19 cellular contexts compared by ENCODE assay signal in genomic region chr16:12122202-12122601, GRCh38.
DNase-seq lines count a peak whose midpoint lies in the region; ATAC-seq, FAIRE-seq and TF ChIP-seq lines count a peak whose summit lies in the region.
"Had no signal": no experiment of that assay in that cellular context is flagged by ENCODE, and none has a peak within 500 bp of the region (broad histone marks: within the 10 kb centered on the region; RNA-seq: fewer than 3 reads in every experiment).

No MANE protein-coding gene starts in this region.

- no peak overlapping the region for H2BK5ac ChIP-seq in neuronal stem cell (ENCODE audit: low read length)

- no peak for FAIRE-seq in pancreas (lab: Jason Lieb, UNC)
- FAIRE-seq: G401.6, GM12891, GM19239, HepG2 had no signal

- H4K91ac ChIP-seq in neuronal stem cell (ENCODE audit: low read depth, low read length, poor library complexity), result no peak overlapping the region

- peak overlapping the region in 1 of 11 experiments; percentile 80; a peak in 1 of 22 replicates for H3K9ac ChIP-seq in BLaER1 treated with 17β-estradiol and CSF1 and Interleukin-3, amounts not matched to agents 10 nM and 100 nM
- peak overlapping the region; percentile 27 for H3K9ac ChIP-seq in neuronal stem cell (ENCODE audit: low read depth, low read length, poor library complexity)
- H3K9ac ChIP-seq: GM23248 had no signal

- H3K23ac ChIP-seq in neuronal stem cell (ENCODE audit: low read depth, low read length, poor library complexity), result no peak overlapping the region

- 96 to 99% methylated on average over 4 to 5 of the region's 8 CpGs for WGBS in esophagus squamous epithelium, 2 donors
- no CpG with 5 or more reads among the region's 8 CpGs for WGBS in neuronal stem cell (ENCODE audit: extremely low coverage in 2 of 2, insufficient read length in 2 of 2, insufficient replicate concordance in 1 of 2), 2 donors
- WGBS in adrenal gland, 4 donors, result 93 to 99% (median 98%) methylated on average over 8 of the region's 8 CpGs
- 94 to 97% methylated on average over 8 of the region's 8 CpGs for WGBS in pancreas, 2 donors

- H3K4me3 ChIP-seq in BLaER1 treated with 17β-estradiol and CSF1 and Interleukin-3, amounts not matched to agents 10 nM and 100 nM, result no peak overlapping the region
- H3K4me3 ChIP-seq in esophagus squamous epithelium (no peak overlapping the region), neuronal stem cell (ENCODE audit: low read length in 2 of 2) (no peak overlapping the region), adrenal gland (no peak overlapping the region), pancreas (no peak overlapping the region)
- H3K4me3 ChIP-seq: GM23248, HAP-1 had no signal

- H3K79me1 ChIP-seq in neuronal stem cell (ENCODE audit: low read depth, low read length), result no peaks in the 10 kb centered on the region

- ATAC-seq in pancreas, result no peak
- ATAC-seq: CD8-positive, alpha-beta T cell had no signal

- no peak overlapping the region for H3K4ac ChIP-seq in neuronal stem cell (ENCODE audit: low read length)

- DNase-seq in esophagus squamous epithelium (lab: John Stamatoyannopoulos, UW) (no peak), neuronal stem cell (ENCODE audit: low spot score) (no peak), adrenal gland (no peak), pancreas (no peak), foreskin melanocyte (no peak)
- no peak for DNase-seq in activated T-helper 1 cell treated with anti-CD3 and anti-CD28 coated beads, Interleukin-12 subunit alpha, Interleukin-12 subunit beta, Interleukin-2, Interleukin-4 antibody, amounts not matched to agents 30 ng/mL and 10 ng/mL and 1 ng/mL, durations not matched to agents 14 hours and 24 hours and 36 hours (ENCODE audit: low spot score)
- DNase-seq: BE2C; CD8-positive, alpha-beta T cell; COR-L47; DMS 273 treated with DMSO at 0.1 percent for 48 hours; GM23248; KG1 had no signal

- H3K18ac ChIP-seq in neuronal stem cell (ENCODE audit: low read length), result peak overlapping the region; percentile 52

- intact Hi-C loops in esophagus squamous epithelium (cut with DNase I) (no loop called here), adrenal gland (cut with DNase I) (no loop called here), pancreas (cut with DNase I) (no loop called here)
- intact Hi-C loops in activated T-helper 1 cell treated with anti-CD3 and anti-CD28 coated beads, Interleukin-12 subunit alpha, Interleukin-12 subunit beta, Interleukin-2, Interleukin-4 antibody, amounts not matched to agents 30 ng/mL and 10 ng/mL and 1 ng/mL, durations not matched to agents 14 hours and 24 hours and 36 hours (cut with micrococcal nuclease), result no loop called here

- H3K14ac ChIP-seq in neuronal stem cell (ENCODE audit: low read length), result no peak overlapping the region

- H3K4me1 ChIP-seq in BLaER1 treated with 17β-estradiol and CSF1 and Interleukin-3, amounts not matched to agents 10 nM and 100 nM, result peaks cover 43 to 95% (median 86%) of the 10 kb centered on the region in 10 experiments
- H3K4me1 ChIP-seq in esophagus squamous epithelium, result peaks cover 29 to 95% (median 37%) of the 10 kb centered on the region in 3 donors
- H3K4me1 ChIP-seq in neuronal stem cell (ENCODE audit: control insufficient read depth in 2 of 2, insufficient read depth in 1 of 2, low read depth in 1 of 2, low read length in 2 of 2), result peaks cover 13 to 20% of the 10 kb centered on the region in 2 donors
- H3K4me1 ChIP-seq in adrenal gland (replicated peaks in 1 of 2), result peaks cover 15 to 20% of the 10 kb centered on the region in 2 donors
- no peaks in the 10 kb centered on the region for H3K4me1 ChIP-seq in pancreas
- H3K4me1 ChIP-seq: BE2C, HAP-1 had no signal

- TF ChIP-seq CTCF in esophagus squamous epithelium (IDR thresholded peaks at IDR 0.05) (no peak), adrenal gland (IDR thresholded peaks at IDR 0.05) (no peak), pancreas (IDR thresholded peaks at IDR 0.05) (no peak)

- no peaks in the 10 kb centered on the region for H3K36me3 Mint-ChIP-seq in activated T-helper 1 cell treated with anti-CD3 and anti-CD28 coated beads, Interleukin-12 subunit alpha, Interleukin-12 subunit beta, Interleukin-2, Interleukin-4 antibody, amounts not matched to agents 30 ng/mL and 10 ng/mL and 1 ng/mL, durations not matched to agents 14 hours and 24 hours and 36 hours (ENCODE audit: low read depth)

- peaks cover 0 to 91% (median 0%) of the 10 kb centered on the region in 11 experiments; a peak in 7 of 22 replicates for H4K20me1 ChIP-seq in BLaER1 treated with 17β-estradiol and CSF1 and Interleukin-3, amounts not matched to agents 10 nM and 100 nM

- no peaks in the 10 kb centered on the region for H3K27me3 ChIP-seq in BLaER1 treated with 17β-estradiol and CSF1 and Interleukin-3, amounts not matched to agents 10 nM and 100 nM
- no peaks in the 10 kb centered on the region for H3K27me3 ChIP-seq in esophagus squamous epithelium
- H3K27me3 ChIP-seq in neuronal stem cell (ENCODE audit: control insufficient read depth in 3 of 3, insufficient read depth in 3 of 3, low read depth in 1 of 3, low read length in 3 of 3), result no peaks in the 10 kb centered on the region
- no peaks in the 10 kb centered on the region for H3K27me3 ChIP-seq in adrenal gland
- no peaks in the 10 kb centered on the region for H3K27me3 ChIP-seq in pancreas
- H3K27me3 ChIP-seq: BE2C had no signal

- no peak overlapping the region for H2BK15ac ChIP-seq in neuronal stem cell (ENCODE audit: low read length)

- H2AK5ac ChIP-seq in neuronal stem cell (ENCODE audit: low read depth, low read length), result peak overlapping the region; percentile 72

- peaks cover 0 to 6% (median 0%) of the 10 kb centered on the region in 11 experiments; a peak in 7 of 22 replicates for H3K36me3 ChIP-seq in BLaER1 treated with 17β-estradiol and CSF1 and Interleukin-3, amounts not matched to agents 10 nM and 100 nM
- H3K36me3 ChIP-seq in esophagus squamous epithelium (peaks cover 0 to 9% (median 0%) of the 10 kb centered on the region in 3 donors), neuronal stem cell (replicated peaks in 1 of 2; ENCODE audit: control insufficient read depth in 2 of 2, insufficient read depth in 2 of 2, low read length in 2 of 2) (no peaks in the 10 kb centered on the region), adrenal gland (replicated peaks in 1 of 2) (no peaks in the 10 kb centered on the region), pancreas (no peaks in the 10 kb centered on the region)
- H3K36me3 ChIP-seq: BE2C, HAP-1 had no signal

- H4K8ac ChIP-seq in neuronal stem cell (ENCODE audit: low read depth, low read length), result no peak overlapping the region

- peak overlapping the region in 8 of 11 experiments; percentile 69 to 91 (median 86); a peak in 15 of 22 replicates for H3K4me2 ChIP-seq in BLaER1 treated with 17β-estradiol and CSF1 and Interleukin-3, amounts not matched to agents 10 nM and 100 nM
- H3K4me2 ChIP-seq in neuronal stem cell (ENCODE audit: insufficient read depth, low read length, poor library complexity, severe bottlenecking), result no peak overlapping the region

- H3K27ac Mint-ChIP-seq in activated T-helper 1 cell treated with anti-CD3 and anti-CD28 coated beads, Interleukin-12 subunit alpha, Interleukin-12 subunit beta, Interleukin-2, Interleukin-4 antibody, amounts not matched to agents 30 ng/mL and 10 ng/mL and 1 ng/mL, durations not matched to agents 14 hours and 24 hours and 36 hours, result no peak overlapping the region
- H3K27ac Mint-ChIP-seq: CD8-positive, alpha-beta T cell had no signal

- H3K4me3 Mint-ChIP-seq in activated T-helper 1 cell treated with anti-CD3 and anti-CD28 coated beads, Interleukin-12 subunit alpha, Interleukin-12 subunit beta, Interleukin-2, Interleukin-4 antibody, amounts not matched to agents 30 ng/mL and 10 ng/mL and 1 ng/mL, durations not matched to agents 14 hours and 24 hours and 36 hours, result no peak overlapping the region
- H3K4me3 Mint-ChIP-seq: CD14-positive monocyte; CD8-positive, alpha-beta T cell had no signal

- TF ChIP-seq POLR2A in esophagus squamous epithelium (IDR thresholded peaks at IDR 0.05) (no peak), adrenal gland (IDR thresholded peaks at IDR 0.05) (no peak)

- H3K27me3 Mint-ChIP-seq in activated T-helper 1 cell treated with anti-CD3 and anti-CD28 coated beads, Interleukin-12 subunit alpha, Interleukin-12 subunit beta, Interleukin-2, Interleukin-4 antibody, amounts not matched to agents 30 ng/mL and 10 ng/mL and 1 ng/mL, durations not matched to agents 14 hours and 24 hours and 36 hours (ENCODE audit: insufficient read depth), result no peaks in the 10 kb centered on the region

- H3K9me3 ChIP-seq in BLaER1 treated with 17β-estradiol and CSF1 and Interleukin-3, amounts not matched to agents 10 nM and 100 nM (replicated peaks in 1 of 11), result peaks cover 1 to 7% (median 5%) of the 10 kb centered on the region in 11 experiments; a peak in 20 of 22 replicates
- H3K9me3 ChIP-seq in esophagus squamous epithelium, result no peaks in the 10 kb centered on the region
- H3K9me3 ChIP-seq in neuronal stem cell (replicated peaks in 1 of 2; ENCODE audit: control insufficient read depth in 2 of 2, insufficient read depth in 1 of 2, low read depth in 1 of 2, low read length in 2 of 2), result no peaks in the 10 kb centered on the region
- H3K9me3 ChIP-seq in adrenal gland (replicated peaks in 1 of 3), result no peaks in the 10 kb centered on the region
- H3K9me3 ChIP-seq in pancreas, result no peaks in the 10 kb centered on the region
- H3K9me3 ChIP-seq: BE2C, HAP-1 had no signal

- no peak overlapping the region for H2BK12ac ChIP-seq in neuronal stem cell (ENCODE audit: low read length)

- peaks cover 7% of the 10 kb centered on the region for H3K4me1 Mint-ChIP-seq in activated T-helper 1 cell treated with anti-CD3 and anti-CD28 coated beads, Interleukin-12 subunit alpha, Interleukin-12 subunit beta, Interleukin-2, Interleukin-4 antibody, amounts not matched to agents 30 ng/mL and 10 ng/mL and 1 ng/mL, durations not matched to agents 14 hours and 24 hours and 36 hours (ENCODE audit: low read depth)

- H3K9me3 Mint-ChIP-seq in activated T-helper 1 cell treated with anti-CD3 and anti-CD28 coated beads, Interleukin-12 subunit alpha, Interleukin-12 subunit beta, Interleukin-2, Interleukin-4 antibody, amounts not matched to agents 30 ng/mL and 10 ng/mL and 1 ng/mL, durations not matched to agents 14 hours and 24 hours and 36 hours, result no peaks in the 10 kb centered on the region
- H3K9me3 Mint-ChIP-seq: CD14-positive monocyte; CD8-positive, alpha-beta T cell had no signal

- no peak overlapping the region for H2AFZ ChIP-seq in neuronal stem cell (ENCODE audit: low read length)
- H2AFZ ChIP-seq: GM23248 had no signal

- H3K27ac ChIP-seq in BLaER1 treated with 17β-estradiol and CSF1 and Interleukin-3, amounts not matched to agents 10 nM and 100 nM, result peak overlapping the region in 5 of 11 experiments; percentile 0 to 90 (median 23); a peak in 5 of 22 replicates
- H3K27ac ChIP-seq in esophagus squamous epithelium, result peak overlapping the region in 3 of 4 donors; percentile 4 to 86 (median 17)
- no peak overlapping the region for H3K27ac ChIP-seq in neuronal stem cell (replicated peaks; ENCODE audit: low read length)
- no peak overlapping the region for H3K27ac ChIP-seq in adrenal gland
- H3K27ac ChIP-seq in pancreas, result no peak overlapping the region
- H3K27ac ChIP-seq: GM23248 had no signal

- no peak overlapping the region for H2BK120ac ChIP-seq in neuronal stem cell (ENCODE audit: low read depth, low read length)

Comparison
In these comparisons a context has a peak if more than half of its experiments do, and no peak if none do; other contexts are left out.
1. H3K27ac ChIP-seq: peak in esophagus squamous epithelium (3 of 4); none in neuronal stem cell (single experiment), adrenal gland (0 of 5) and pancreas (0 of 4).